18 cellular contexts compared by ENCODE assay signal in the genomic region with DNA sequence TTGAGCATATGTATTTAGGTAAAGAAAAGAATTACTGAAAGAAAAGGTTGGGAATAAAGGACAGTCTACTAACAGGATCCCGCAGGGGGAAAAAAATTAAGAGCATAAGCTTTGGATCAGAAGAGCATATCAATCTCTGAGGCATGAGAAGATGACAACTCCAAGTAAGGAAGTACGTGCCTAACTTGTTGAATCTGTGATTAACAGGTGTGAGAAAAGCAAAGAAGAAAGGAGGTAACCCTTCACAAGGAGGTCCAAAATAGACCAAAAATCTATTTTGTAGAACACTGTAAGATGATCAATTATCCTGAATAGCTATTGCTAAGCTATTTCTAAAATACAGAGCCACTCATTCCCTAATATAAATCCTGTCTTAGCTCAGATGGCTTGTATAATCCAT.
"Had no signal": no experiment of that assay in that cellular context is flagged by ENCODE, and none has a peak within 500 bp of the region (broad histone marks: within the 10 kb centered on the region; RNA-seq: fewer than 3 reads in every experiment).

No MANE protein-coding gene starts in this region.

- H3K4me1 Mint-ChIP-seq: neural progenitor cell had no signal

- H3K4me3 Mint-ChIP-seq: endodermal cell; memory B cell; natural killer cell treated with Interleukin-12 subunit alpha and Interleukin-12 subunit beta and Interleukin-15 and Interleukin-18, amount 100 ng/mL, for 72 hours; neural progenitor cell; stimulated activated naive B cell treated with anti-CD40 and anti-IgM and Interleukin-4, amounts not matched to agents 10 μg/mL and 1 μg/mL and 100 μg/mL, for 72 hours; stimulated activated naive CD8-positive, alpha-beta T cell treated with anti-CD3 and anti-CD28 coated beads, Interleukin-15, Interleukin-2, amounts not matched to agents 100 ng/mL and 50 ng/mL, for 24 hours had no signal

- H3K27me3 Mint-ChIP-seq: memory B cell; natural killer cell treated with Interleukin-12 subunit alpha and Interleukin-12 subunit beta and Interleukin-15 and Interleukin-18, amount 100 ng/mL, for 72 hours; stimulated activated naive B cell treated with anti-CD40 and anti-IgM and Interleukin-4, amounts not matched to agents 10 μg/mL and 1 μg/mL and 100 μg/mL, for 72 hours; stimulated activated naive CD8-positive, alpha-beta T cell treated with anti-CD3 and anti-CD28 coated beads, Interleukin-15, Interleukin-2, amounts not matched to agents 100 ng/mL and 50 ng/mL, for 24 hours had no signal

- DNase-seq: dorsolateral prefrontal cortex; effector CD4-positive, alpha-beta T cell; endodermal cell; foreskin keratinocyte; heart left ventricle; kidney glomerular epithelial cell; left colon; psoas muscle; spleen; stimulated activated CD4-positive, alpha-beta T cell treated with anti-CD3 and anti-CD28 coated beads, Interleukin-4, amount 100 ng/mL, for 4 hours; stimulated activated naive B cell treated with anti-CD40 and anti-IgM and Interleukin-4, amounts not matched to agents 10 μg/mL and 1 μg/mL and 100 μg/mL, for 72 hours had no signal

- H3K27ac Mint-ChIP-seq: endodermal cell; memory B cell; natural killer cell treated with Interleukin-12 subunit alpha and Interleukin-12 subunit beta and Interleukin-15 and Interleukin-18, amount 100 ng/mL, for 72 hours; neural progenitor cell; stimulated activated naive B cell treated with anti-CD40 and anti-IgM and Interleukin-4, amounts not matched to agents 10 μg/mL and 1 μg/mL and 100 μg/mL, for 72 hours had no signal

- H3K36me3 Mint-ChIP-seq: natural killer cell treated with Interleukin-12 subunit alpha and Interleukin-12 subunit beta and Interleukin-15 and Interleukin-18, amount 100 ng/mL, for 72 hours had no signal

- ATAC-seq: esophagus mucosa; foreskin keratinocyte; gastroesophageal sphincter; heart left ventricle; left colon; natural killer cell treated with Interleukin-12 subunit alpha and Interleukin-12 subunit beta and Interleukin-15 and Interleukin-18, amount 100 ng/mL, for 72 hours; psoas muscle; right cardiac atrium; stimulated activated naive B cell treated with anti-CD40 and anti-IgM and Interleukin-4, amounts not matched to agents 10 μg/mL and 1 μg/mL and 100 μg/mL, for 72 hours had no signal

- H3K9me3 Mint-ChIP-seq: endodermal cell; memory B cell; natural killer cell treated with Interleukin-12 subunit alpha and Interleukin-12 subunit beta and Interleukin-15 and Interleukin-18, amount 100 ng/mL, for 72 hours; neural progenitor cell; stimulated activated naive B cell treated with anti-CD40 and anti-IgM and Interleukin-4, amounts not matched to agents 10 μg/mL and 1 μg/mL and 100 μg/mL, for 72 hours; stimulated activated naive CD8-positive, alpha-beta T cell treated with anti-CD3 and anti-CD28 coated beads, Interleukin-15, Interleukin-2, amounts not matched to agents 100 ng/mL and 50 ng/mL, for 24 hours had no signal
